ENCODE assay signal across 13 cellular contexts in genomic region chr4:3303840-3304715, GRCh38. TPM values are rescaled to one million over a fixed set of nuclear protein-coding genes. Genes with fewer than 3 reads are reported as not detected.
A peak's percentile ranks its signal among the peaks of the same experiment; 100 is the strongest.
DNase-seq lines count a peak whose midpoint lies in the region; ATAC-seq and TF ChIP-seq lines count a peak whose summit lies in the region.
"Had no signal": no experiment of that assay in that cellular context is flagged by ENCODE, and none has a peak within 500 bp of the region (broad histone marks: within the 10 kb centered on the region; RNA-seq: fewer than 3 reads in every experiment).

No MANE protein-coding gene starts in this region.

- intact Hi-C loops in Panc1 (cut with micrococcal nuclease; ENCODE audit: unreplicated experiment) = no loop called here

- H3K27me3 Mint-ChIP-seq in glutamatergic neuron (ENCODE audit: unreplicated experiment) (peaks cover 5% of the 10 kb centered on the region), neural progenitor cell (ENCODE audit: insufficient read depth, low read depth) (peaks cover 2% of the 10 kb centered on the region)

- H4K20me1 ChIP-seq in neural progenitor cell (ENCODE audit: low read depth) = peaks cover 86% of the 10 kb centered on the region

- no peak overlapping the region for H3K4me3 Mint-ChIP-seq in glutamatergic neuron (ENCODE audit: unreplicated experiment)
- peak overlapping the region; percentile 7 for H3K4me3 Mint-ChIP-seq in neural progenitor cell

- peaks cover 7% of the 10 kb centered on the region for H3F3A ChIP-seq in neural progenitor cell (ENCODE audit: low read depth)

- H3K4me1 ChIP-seq in Panc1 (ENCODE audit: control insufficient read depth, insufficient read depth, low read length) = peaks cover 2% of the 10 kb centered on the region; the same call in 1 of the 2 replicates
- H3K4me1 ChIP-seq in neural progenitor cell = peaks cover 53% of the 10 kb centered on the region

- no peak overlapping the region for H2AFZ ChIP-seq in neural progenitor cell (replicated peaks)

- H3K4me3 ChIP-seq in H7 (ENCODE audit: insufficient read depth, low read depth, low read length) (no peak overlapping the region), Panc1 (ENCODE audit: low read depth in 2 of 2, low read length in 2 of 2) (no peak overlapping the region), neural progenitor cell (no peak overlapping the region)
- H3K4me3 ChIP-seq: lung had no signal

- in situ Hi-C loops in Panc1 (cut with HindIII; ENCODE audit: low pct_unique_long_range_greater_than_20kb, low sequenced_read_pairs) = no loop called here

- H3K79me2 ChIP-seq in neural progenitor cell (ENCODE audit: low read depth) = peaks cover 89% of the 10 kb centered on the region

- H3K9me3 ChIP-seq in Panc1 (ENCODE audit: control insufficient read depth, insufficient read depth, low read depth, low read length) (no peaks in the 10 kb centered on the region), neural progenitor cell (ENCODE audit: low read depth) (no peaks in the 10 kb centered on the region)
- H3K9me3 ChIP-seq: right atrium auricular region had no signal

- H3K27ac Mint-ChIP-seq in glutamatergic neuron (ENCODE audit: unreplicated experiment) = peak overlapping the region; percentile 86
- H3K27ac Mint-ChIP-seq in neural progenitor cell = peak overlapping the region; percentile 46

- CTCF ChIA-PET in Panc1 (lab: Charles Lee) = no interaction called here

- DNase-seq in H7 (peak; percentile 69), Panc1 (ENCODE audit: low read depth, low spot score) (no peak), glutamatergic neuron (no peak), neural progenitor cell (ENCODE audit: low spot score) (no peak)
- DNase-seq: central memory CD4-positive, alpha-beta T cell; DMS 273 treated with DMSO at 0.1 percent for 48 hours; MV-4-11 had no signal

- peaks cover 8% of the 10 kb centered on the region for H3K9me3 Mint-ChIP-seq in glutamatergic neuron (ENCODE audit: unreplicated experiment)
- no peaks in the 10 kb centered on the region for H3K9me3 Mint-ChIP-seq in neural progenitor cell

- TF ChIP-seq CTCF in Panc1 (IDR thresholded peaks at IDR 0.05) (no peak), glutamatergic neuron (IDR thresholded peaks at IDR 0.05; ENCODE audit: partially characterized antibody, unreplicated experiment) (no peak), neural progenitor cell (IDR thresholded peaks at IDR 0.05) (no peak)

- no peaks in the 10 kb centered on the region for H3K27me3 ChIP-seq in H7 (ENCODE audit: control insufficient read depth, insufficient read depth, low read length)
- H3K27me3 ChIP-seq in Panc1 (ENCODE audit: control insufficient read depth, insufficient read depth, low read length) = no peaks in the 10 kb centered on the region
- H3K27me3 ChIP-seq in neural progenitor cell = no peaks in the 10 kb centered on the region
- H3K27me3 ChIP-seq: right atrium auricular region had no signal

- H3K4me1 Mint-ChIP-seq in glutamatergic neuron (ENCODE audit: low read depth, unreplicated experiment) (peaks cover 56% of the 10 kb centered on the region), neural progenitor cell (peaks cover 88% of the 10 kb centered on the region)

- H3K36me3 ChIP-seq in H7 (replicated peaks; ENCODE audit: control insufficient read depth, insufficient read depth, low read length) (no peaks in the 10 kb centered on the region), Panc1 (ENCODE audit: control insufficient read depth, insufficient read depth, low read length) (no peaks in the 10 kb centered on the region), neural progenitor cell (no peaks in the 10 kb centered on the region)
- H3K36me3 ChIP-seq: right atrium auricular region had no signal

- H3K36me3 Mint-ChIP-seq in glutamatergic neuron (ENCODE audit: unreplicated experiment) (no peaks in the 10 kb centered on the region), neural progenitor cell (peaks cover 2% of the 10 kb centered on the region)

- H3K9ac ChIP-seq in neural progenitor cell = peak overlapping the region; percentile 1

- H3K4me2 ChIP-seq in neural progenitor cell = peak overlapping the region; percentile 15

- no peak overlapping the region for H3K27ac ChIP-seq in Panc1 (ENCODE audit: low read length)
- H3K27ac ChIP-seq in neural progenitor cell = no peak overlapping the region
- H3K27ac ChIP-seq: right atrium auricular region had no signal

- ATAC-seq in Panc1 (no peak), GM18519 (IDR thresholded peaks at IDR 0.05; ENCODE audit: low FRiP score, unreplicated experiment) (no peak), HG03159 (IDR thresholded peaks at IDR 0.05; ENCODE audit: unreplicated experiment) (no peak), GM19463 (IDR thresholded peaks at IDR 0.05; ENCODE audit: unreplicated experiment) (no peak), GM21447 (IDR thresholded peaks at IDR 0.05; ENCODE audit: unreplicated experiment) (no peak)

- POLR2A ChIA-PET in Panc1 (lab: Charles Lee) = interaction anchor here (0.6 kb wide), 1 partner anchor 45 kb away, joined by 3 read pairs; no protein-coding TSS in a partner anchor

- BruUV-seq in Panc1 (replicated peaks; lab: Mats Ljungman, UMichigan) = TSS peak; percentile 41

RNA-seq across cellular contexts. Expression of gene RGS12, which starts 11.3 kb away (rescaled TPM):
- total RNA-seq in H7 (2014; rRNA removed; shearing (Covaris generic)) = 18.7 and 19.7 TPM in 2 replicates
- 24.3 TPM for total RNA-seq in Panc1 (2021; ENCODE audit: unreplicated experiment)
- polyA plus RNA-seq in Panc1 (2012; ENCODE audit: insufficient read length) = 31.5 TPM
- 107 TPM for total RNA-seq in glutamatergic neuron (ENCODE audit: unreplicated experiment)
- total RNA-seq in neural progenitor cell (ENCODE audit: low replicate concordance) = 36.6 and 140 TPM in 2 replicates

RNA-seq across cellular contexts. Expression of gene MSANTD1, which starts 55.1 kb away (rescaled TPM):
- 0.07 and 0.24 TPM in 2 replicates for total RNA-seq in H7 (2014; rRNA removed; shearing (Covaris generic))
- total RNA-seq in Panc1 (2021; ENCODE audit: unreplicated experiment) (0.57 TPM), glutamatergic neuron (ENCODE audit: unreplicated experiment) (2.6 TPM), neural progenitor cell (ENCODE audit: low replicate concordance) (0.17 and 0.25 TPM in 2 replicates)
- polyA plus RNA-seq in Panc1 (2012; ENCODE audit: insufficient read length) = 0.52 TPM
- total RNA-seq: right atrium auricular region had no signal
